Comparison of ENCODE assay signal across 15 cellular contexts in genomic region chr17:53516643-53517042, GRCh38.
A peak's percentile ranks its signal among the peaks of the same experiment; 100 is the strongest.
DNase-seq lines count a peak whose midpoint lies in the region; ATAC-seq, FAIRE-seq and TF ChIP-seq lines count a peak whose summit lies in the region.
"Had no signal": no experiment of that assay in that cellular context is flagged by ENCODE, and none has a peak within 500 bp of the region (broad histone marks: within the 10 kb centered on the region; RNA-seq: fewer than 3 reads in every experiment).

No MANE protein-coding gene starts in this region.

- H3K27me3 ChIP-seq in BE2C (no peaks in the 10 kb centered on the region), astrocyte (ENCODE audit: insufficient read depth, low read length) (no peaks in the 10 kb centered on the region), dorsolateral prefrontal cortex (no peaks in the 10 kb centered on the region)
- H3K27me3 ChIP-seq: ascending aorta, suprapubic skin had no signal

- H3K9me3 Mint-ChIP-seq in astrocyte (ENCODE audit: unreplicated experiment), result no peaks in the 10 kb centered on the region

- H3K4me1 ChIP-seq in BE2C (no peaks in the 10 kb centered on the region), astrocyte (ENCODE audit: insufficient read depth, low read length) (no peaks in the 10 kb centered on the region)
- H3K4me1 ChIP-seq: ascending aorta, left ventricle myocardium inferior, suprapubic skin had no signal

- H3K27ac ChIP-seq in astrocyte (ENCODE audit: low read depth, low read length) (no peak overlapping the region), dorsolateral prefrontal cortex (no peak overlapping the region)
- H3K27ac ChIP-seq: ascending aorta, left ventricle myocardium inferior, suprapubic skin had no signal

- H3K27ac Mint-ChIP-seq in astrocyte (ENCODE audit: unreplicated experiment), result no peak overlapping the region
- H3K27ac Mint-ChIP-seq: CD4-positive, CD25-positive, alpha-beta regulatory T cell had no signal

- no peaks in the 10 kb centered on the region for H4K20me1 ChIP-seq in astrocyte (ENCODE audit: insufficient read depth, low read length)

- no peaks in the 10 kb centered on the region for H3K36me3 Mint-ChIP-seq in astrocyte (ENCODE audit: low read depth, unreplicated experiment)
- H3K36me3 Mint-ChIP-seq: CD4-positive, CD25-positive, alpha-beta regulatory T cell had no signal

- H3K27me3 Mint-ChIP-seq in astrocyte (ENCODE audit: low read depth, unreplicated experiment), result no peaks in the 10 kb centered on the region
- H3K27me3 Mint-ChIP-seq: CD4-positive, CD25-positive, alpha-beta regulatory T cell had no signal

- H3K4me1 Mint-ChIP-seq in astrocyte (ENCODE audit: low read depth, unreplicated experiment), result no peaks in the 10 kb centered on the region
- H3K4me1 Mint-ChIP-seq: CD4-positive, CD25-positive, alpha-beta regulatory T cell had no signal

- no peaks in the 10 kb centered on the region for H3K9me3 ChIP-seq in BE2C
- no peaks in the 10 kb centered on the region for H3K9me3 ChIP-seq in astrocyte (ENCODE audit: insufficient read depth, low read depth, low read length)
- H3K9me3 ChIP-seq: ascending aorta, suprapubic skin had no signal

- H3K4me2 ChIP-seq in astrocyte (ENCODE audit: low read length), result no peak overlapping the region

- H3K36me3 ChIP-seq in BE2C (no peaks in the 10 kb centered on the region), astrocyte (ENCODE audit: insufficient read depth, low read length) (no peaks in the 10 kb centered on the region)
- H3K36me3 ChIP-seq: ascending aorta, left ventricle myocardium inferior, suprapubic skin had no signal

- TF ChIP-seq CTCF in BE2C (IDR thresholded peaks at IDR 0.05; ENCODE audit: low read depth, low read length), result peak; percentile 60
- peak; percentile 16 for TF ChIP-seq CTCF in astrocyte (IDR thresholded peaks at IDR 0.05; ENCODE audit: insufficient read depth, low read depth, low read length)
- TF ChIP-seq CTCF in dorsolateral prefrontal cortex (IDR thresholded peaks at IDR 0.05 in 54 of 56, conservative IDR thresholded peaks at IDR 0.05 in 2 of 56; ENCODE audit: low read depth in 1 of 56, partially characterized antibody in 56 of 56), result no peak

- intact Hi-C loops in dorsolateral prefrontal cortex (cut with DNase I), result no loop called here

- no peak overlapping the region for H3K4me3 Mint-ChIP-seq in astrocyte (ENCODE audit: unreplicated experiment)
- H3K4me3 Mint-ChIP-seq: CD4-positive, CD25-positive, alpha-beta regulatory T cell had no signal

- DNase-seq in BE2C (peak; percentile 20), HT-29 (ENCODE audit: low spot score) (peak; percentile 45), astrocyte (ENCODE audit: low read depth) (peak; percentile 15), left lobe of liver (ENCODE audit: low spot score) (no peak), UCSD-AML1 (lab: John Stamatoyannopoulos, UW; ENCODE audit: unreplicated experiment) (no peak), dorsolateral prefrontal cortex (no peak)
- no peak for DNase-seq in stimulated activated CD4-positive, alpha-beta T cell treated with anti-CD3 and anti-CD28 coated beads, Interleukin-1b, Interleukin-23, amount 100 ng/mL, for 48 hours
- DNase-seq: CD4-positive, CD25-positive, alpha-beta regulatory T cell; left ventricle myocardium inferior; posterior cingulate gyrus had no signal

- no peak overlapping the region for H3K4me3 ChIP-seq in BE2C (ENCODE audit: low read depth, low read length)
- H3K4me3 ChIP-seq in astrocyte (ENCODE audit: insufficient read depth, low read depth, low read length), result no peak overlapping the region
- H3K4me3 ChIP-seq in dorsolateral prefrontal cortex, result no peak overlapping the region
- H3K4me3 ChIP-seq: ascending aorta, left ventricle myocardium inferior, suprapubic skin had no signal

- no peak overlapping the region for H2AFZ ChIP-seq in astrocyte (ENCODE audit: low read depth, low read length)

- no peak for FAIRE-seq in astrocyte (lab: Jason Lieb, UNC)
- FAIRE-seq: GM19239 had no signal

- ATAC-seq in left lobe of liver (peak; percentile 64), HG03280 (IDR thresholded peaks at IDR 0.05; ENCODE audit: unreplicated experiment) (no peak)
- ATAC-seq: esophagus mucosa had no signal

- no peaks in the 10 kb centered on the region for H3K79me2 ChIP-seq in astrocyte (ENCODE audit: insufficient read depth, low read length)

- H3K9ac ChIP-seq in astrocyte (ENCODE audit: low read length), result no peak overlapping the region

Comparison
In these comparisons a context has a peak if more than half of its experiments do, and no peak if none do; other contexts are left out.
1. DNase-seq: peak in BE2C (single experiment), HT-29 (single experiment) and astrocyte (single experiment); none in left lobe of liver (single experiment), stimulated activated CD4-positive, alpha-beta T cell treated with anti-CD3 and anti-CD28 coated beads, Interleukin-1b, Interleukin-23, amount 100 ng/mL, for 48 hours (single experiment), UCSD-AML1 (single experiment) and dorsolateral prefrontal cortex (0 of 10).
2. CTCF ChIP-seq: peak in BE2C (single experiment) and astrocyte (single experiment); none in dorsolateral prefrontal cortex (0 of 56).